Comparison of ENCODE assay signal across 11 cellular contexts in the genomic region with DNA sequence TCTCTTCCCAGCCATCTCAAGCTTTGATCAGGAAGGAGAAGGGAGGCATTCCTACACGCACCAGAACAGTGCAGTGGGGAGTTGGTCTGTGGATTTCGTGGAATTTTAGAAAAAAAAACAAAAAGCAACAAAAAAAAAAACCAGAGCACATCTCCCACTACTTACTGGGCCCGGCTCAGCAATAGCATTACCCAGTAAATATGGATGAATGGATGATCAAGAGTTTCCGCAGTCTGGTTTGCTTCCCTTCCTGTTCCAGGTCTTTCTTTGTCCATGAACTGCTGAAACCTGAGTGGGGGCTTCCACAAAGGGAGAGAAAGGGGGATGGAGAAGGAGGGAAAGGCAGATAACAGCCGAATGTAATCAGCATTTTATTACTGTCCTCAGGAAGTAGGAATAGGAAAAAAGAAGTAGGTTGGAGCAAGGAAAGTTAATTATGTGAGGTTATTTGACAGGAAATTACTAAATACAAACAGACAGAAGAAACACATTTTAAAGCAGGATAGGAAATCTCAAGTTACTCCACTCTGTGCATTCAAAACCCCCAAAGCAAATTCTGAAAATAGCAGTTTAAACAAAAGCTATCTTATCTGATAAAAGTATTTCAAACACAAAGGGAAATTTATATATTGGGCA.
A peak's percentile ranks its signal among the peaks of the same experiment; 100 is the strongest.
DNase-seq lines count a peak whose midpoint lies in the region; ATAC-seq, FAIRE-seq and TF ChIP-seq lines count a peak whose summit lies in the region.
"Had no signal": no experiment of that assay in that cellular context is flagged by ENCODE, and none has a peak within 500 bp of the region (broad histone marks: within the 10 kb centered on the region; RNA-seq: fewer than 3 reads in every experiment).

No MANE protein-coding gene starts in this region.

- no peak for TF ChIP-seq CTCF in kidney (IDR thresholded peaks at IDR 0.05; ENCODE audit: borderline replicate concordance, extremely low read depth, insufficient read depth)

- ATAC-seq in SK-N-SH treated with all-trans-retinoic acid at 6 μM for 48 hours (peak; percentile 16), HG02759 (IDR thresholded peaks at IDR 0.05; ENCODE audit: unreplicated experiment) (no peak), HG02678 (IDR thresholded peaks at IDR 0.05; ENCODE audit: unreplicated experiment) (no peak)

- no peaks in the 10 kb centered on the region for H3K36me3 ChIP-seq in skeletal muscle satellite cell (ENCODE audit: insufficient read depth, low read length)
- H3K36me3 ChIP-seq in kidney (ENCODE audit: control insufficient read depth in 1 of 2, insufficient read depth in 2 of 2, low read length in 2 of 2) = no peaks in the 10 kb centered on the region

- no peak for FAIRE-seq in kidney (lab: Jason Lieb, UNC)

- H3K27me3 ChIP-seq in skeletal muscle satellite cell (ENCODE audit: control insufficient read depth, insufficient read depth, low read length) = no peaks in the 10 kb centered on the region
- H3K27me3 ChIP-seq: testis had no signal

- H3K9ac ChIP-seq in skeletal muscle satellite cell (ENCODE audit: low read depth, low read length) (peak overlapping the region; percentile 28), kidney (ENCODE audit: low read length in 2 of 2) (no peak overlapping the region)

- H3K4me1 ChIP-seq in skeletal muscle satellite cell (ENCODE audit: control insufficient read depth, insufficient read depth, low read length) = peaks cover 41% of the 10 kb centered on the region
- H3K4me1 ChIP-seq in kidney (ENCODE audit: control insufficient read depth in 1 of 2, insufficient read depth in 1 of 2, low read depth in 1 of 2, low read length in 2 of 2) = peaks cover 8 to 23% of the 10 kb centered on the region in 2 donors
- H3K4me1 ChIP-seq: testis had no signal

- DNase-seq in NCI-H2029 treated with DMSO at 0.1 percent for 48 hours (lab: John Stamatoyannopoulos, UW) (peak; percentile 51), NCI-H2029 (lab: John Stamatoyannopoulos, UW) (no peak), hepatic stellate cell (ENCODE audit: low spot score) (peak; percentile 18), kidney (no peak)
- DNase-seq: 8988T, activated B cell treated with CpG ODN at 0.5 μM for 24 hours, testis had no signal

- no peaks in the 10 kb centered on the region for H3K9me3 ChIP-seq in skeletal muscle satellite cell (replicated peaks; ENCODE audit: low read length)
- H3K9me3 ChIP-seq in kidney (ENCODE audit: control insufficient read depth in 1 of 2, low read length in 2 of 2) = no peaks in the 10 kb centered on the region
- H3K9me3 ChIP-seq: testis had no signal

- H3K4me2 ChIP-seq in skeletal muscle satellite cell (ENCODE audit: low read length) = no peak overlapping the region

- H3K4me3 ChIP-seq in skeletal muscle satellite cell (ENCODE audit: low read length) = no peak overlapping the region
- no peak overlapping the region for H3K4me3 ChIP-seq in kidney (ENCODE audit: low read length in 2 of 2)
- H3K4me3 ChIP-seq: testis had no signal

- H3K27ac ChIP-seq in kidney (ENCODE audit: low read depth in 2 of 2, low read length in 2 of 2) = no peak overlapping the region
- H3K27ac ChIP-seq: testis had no signal

- intact Hi-C loops in kidney (cut with DNase I) = no loop called here

TF ChIP-seq in SK-N-SH treated with all-trans-retinoic acid at 6 μM for 48 hours, 23 proteins besides CTCF, POLR2A, EP300 and RAD21:
- TF ChIP-seq, protein P1, sequence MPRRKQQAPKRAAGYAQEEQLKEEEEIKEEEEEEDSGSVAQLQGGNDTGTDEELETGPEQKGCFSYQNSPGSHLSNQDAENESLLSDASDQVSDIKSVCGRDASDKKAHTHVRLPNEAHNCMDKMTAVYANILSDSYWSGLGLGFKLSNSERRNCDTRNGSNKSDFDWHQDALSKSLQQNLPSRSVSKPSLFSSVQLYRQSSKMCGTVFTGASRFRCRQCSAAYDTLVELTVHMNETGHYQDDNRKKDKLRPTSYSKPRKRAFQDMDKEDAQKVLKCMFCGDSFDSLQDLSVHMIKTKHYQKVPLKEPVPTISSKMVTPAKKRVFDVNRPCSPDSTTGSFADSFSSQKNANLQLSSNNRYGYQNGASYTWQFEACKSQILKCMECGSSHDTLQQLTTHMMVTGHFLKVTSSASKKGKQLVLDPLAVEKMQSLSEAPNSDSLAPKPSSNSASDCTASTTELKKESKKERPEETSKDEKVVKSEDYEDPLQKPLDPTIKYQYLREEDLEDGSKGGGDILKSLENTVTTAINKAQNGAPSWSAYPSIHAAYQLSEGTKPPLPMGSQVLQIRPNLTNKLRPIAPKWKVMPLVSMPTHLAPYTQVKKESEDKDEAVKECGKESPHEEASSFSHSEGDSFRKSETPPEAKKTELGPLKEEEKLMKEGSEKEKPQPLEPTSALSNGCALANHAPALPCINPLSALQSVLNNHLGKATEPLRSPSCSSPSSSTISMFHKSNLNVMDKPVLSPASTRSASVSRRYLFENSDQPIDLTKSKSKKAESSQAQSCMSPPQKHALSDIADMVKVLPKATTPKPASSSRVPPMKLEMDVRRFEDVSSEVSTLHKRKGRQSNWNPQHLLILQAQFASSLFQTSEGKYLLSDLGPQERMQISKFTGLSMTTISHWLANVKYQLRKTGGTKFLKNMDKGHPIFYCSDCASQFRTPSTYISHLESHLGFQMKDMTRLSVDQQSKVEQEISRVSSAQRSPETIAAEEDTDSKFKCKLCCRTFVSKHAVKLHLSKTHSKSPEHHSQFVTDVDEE (CRISPR knock-in tag; IDR thresholded peaks at IDR 0.05) = peak; percentile 86; the same call in 1 of the 2 replicates
- TF ChIP-seq GLIS3 (CRISPR knock-in tag; IDR thresholded peaks at IDR 0.05) = 0 out of 2 replicates have a peak, but pooled peaks have one; percentile 19
- TF ChIP-seq TCF4 (CRISPR knock-in tag; IDR thresholded peaks at IDR 0.05; ENCODE audit: borderline replicate concordance) = peak; percentile 41; the same call in 1 of the 2 replicates
- TF ChIP-seq BACH2 (CRISPR knock-in tag; IDR thresholded peaks at IDR 0.05; ENCODE audit: borderline replicate concordance) = no peak

Comparison
In these comparisons a context has a peak if more than half of its experiments do, and no peak if none do; other contexts are left out.
1. DNase-seq: peak in NCI-H2029 treated with DMSO at 0.1 percent for 48 hours (single experiment) and hepatic stellate cell (single experiment); none in NCI-H2029 (single experiment) and kidney (single experiment).